20 cellular contexts compared by ENCODE assay signal in genomic region chr2:114762986-114763385, GRCh38.
"Had no signal": no experiment of that assay in that cellular context is flagged by ENCODE, and none has a peak within 500 bp of the region (broad histone marks: within the 10 kb centered on the region; RNA-seq: fewer than 3 reads in every experiment).

No MANE protein-coding gene starts in this region.

- H3K4me3 Mint-ChIP-seq: activated B cell treated with CpG ODN at 0.5 μM for 24 hours; activated CD8-positive, alpha-beta T cell treated with anti-CD3 and anti-CD28 coated beads for 36 hours; activated naive CD8-positive, alpha-beta T cell; nephron; stimulated activated memory B cell treated with anti-CD40 and anti-IgM and Interleukin-4, amounts not matched to agents 10 μg/mL and 1 μg/mL and 100 μg/mL, for 72 hours; stimulated activated naive CD8-positive, alpha-beta T cell treated with anti-CD3 and anti-CD28 coated beads, Interleukin-15, amount 100 ng/mL, for 72 hours had no signal

- H3K27ac ChIP-seq: coronary artery, hepatocyte had no signal

- H3K4me3 ChIP-seq: coronary artery, dorsolateral prefrontal cortex, hepatocyte, lung, smooth muscle cell had no signal

- H3K27me3 ChIP-seq: dorsolateral prefrontal cortex, hepatocyte had no signal

- H3K4me1 Mint-ChIP-seq: activated B cell treated with CpG ODN at 0.5 μM for 24 hours; stimulated activated memory B cell treated with anti-CD40 and anti-IgM and Interleukin-4, amounts not matched to agents 10 μg/mL and 1 μg/mL and 100 μg/mL, for 72 hours; stimulated activated naive CD8-positive, alpha-beta T cell treated with anti-CD3 and anti-CD28 coated beads, Interleukin-15, amount 100 ng/mL, for 72 hours had no signal

- H3K9me3 Mint-ChIP-seq: activated B cell treated with CpG ODN at 0.5 μM for 24 hours; activated CD8-positive, alpha-beta T cell treated with anti-CD3 and anti-CD28 coated beads for 36 hours; nephron had no signal

- H3K36me3 Mint-ChIP-seq: activated naive CD8-positive, alpha-beta T cell; stimulated activated memory B cell treated with anti-CD40 and anti-IgM and Interleukin-4, amounts not matched to agents 10 μg/mL and 1 μg/mL and 100 μg/mL, for 72 hours had no signal

- ATAC-seq: activated CD8-positive, alpha-beta T cell treated with anti-CD3 and anti-CD28 coated beads for 36 hours; stimulated activated memory B cell treated with anti-CD40 and anti-IgM and Interleukin-4, amounts not matched to agents 10 μg/mL and 1 μg/mL and 100 μg/mL, for 72 hours; stimulated activated naive CD8-positive, alpha-beta T cell treated with anti-CD3 and anti-CD28 coated beads, Interleukin-15, amount 100 ng/mL, for 72 hours had no signal

- DNase-seq: activated B cell treated with CpG ODN at 0.5 μM for 24 hours; activated CD4-positive, alpha-beta T cell treated with anti-CD3 and anti-CD28 coated beads, Interleukin-2, amount 50 U/mL, for 1 hour; activated CD8-positive, alpha-beta T cell treated with anti-CD3 and anti-CD28 coated beads for 36 hours; activated T-cell treated with anti-CD3 and anti-CD28 coated beads, Interleukin-2, amount 50 U/mL, for 48 hours; dorsolateral prefrontal cortex; effector memory CD4-positive, alpha-beta T cell; islet precursor cell; stimulated activated CD4-positive, alpha-beta T cell treated with anti-CD3 and anti-CD28 coated beads, Interleukin-1b, Interleukin-23, amount 100 ng/mL, for 48 hours; stimulated activated CD4-positive, alpha-beta T cell treated with anti-CD3 and anti-CD28 coated beads, Interleukin-4, amount 100 ng/mL, for 4 hours; stimulated activated CD8-positive, alpha-beta memory T cell treated with anti-CD3 and anti-CD28 coated beads, Interleukin-4, amount 100 ng/mL, for 48 hours; stimulated activated naive CD8-positive, alpha-beta T cell treated with anti-CD3 and anti-CD28 coated beads, Interleukin-15, amount 100 ng/mL, for 72 hours; T-helper 2 cell had no signal

- H3K27ac Mint-ChIP-seq: activated B cell treated with CpG ODN at 0.5 μM for 24 hours; activated CD8-positive, alpha-beta T cell treated with anti-CD3 and anti-CD28 coated beads for 36 hours; activated naive CD8-positive, alpha-beta T cell; activated T-helper 2 cell treated with anti-CD3 and anti-CD28 coated beads, Interferon-gamma antibody, Interleukin-2, Interleukin-4, amounts not matched to agents 10 μg/mL and 5 μg/mL and 100 μg/mL, durations not matched to agents 14 hours and 24 hours and 36 hours; nephron; stimulated activated memory B cell treated with anti-CD40 and anti-IgM and Interleukin-4, amounts not matched to agents 10 μg/mL and 1 μg/mL and 100 μg/mL, for 72 hours; stimulated activated naive CD8-positive, alpha-beta T cell treated with anti-CD3 and anti-CD28 coated beads, Interleukin-15, amount 100 ng/mL, for 72 hours had no signal

- H3K27me3 Mint-ChIP-seq: activated B cell treated with CpG ODN at 0.5 μM for 24 hours; stimulated activated memory B cell treated with anti-CD40 and anti-IgM and Interleukin-4, amounts not matched to agents 10 μg/mL and 1 μg/mL and 100 μg/mL, for 72 hours; stimulated activated naive CD8-positive, alpha-beta T cell treated with anti-CD3 and anti-CD28 coated beads, Interleukin-15, amount 100 ng/mL, for 72 hours had no signal
